In the genomic region with DNA sequence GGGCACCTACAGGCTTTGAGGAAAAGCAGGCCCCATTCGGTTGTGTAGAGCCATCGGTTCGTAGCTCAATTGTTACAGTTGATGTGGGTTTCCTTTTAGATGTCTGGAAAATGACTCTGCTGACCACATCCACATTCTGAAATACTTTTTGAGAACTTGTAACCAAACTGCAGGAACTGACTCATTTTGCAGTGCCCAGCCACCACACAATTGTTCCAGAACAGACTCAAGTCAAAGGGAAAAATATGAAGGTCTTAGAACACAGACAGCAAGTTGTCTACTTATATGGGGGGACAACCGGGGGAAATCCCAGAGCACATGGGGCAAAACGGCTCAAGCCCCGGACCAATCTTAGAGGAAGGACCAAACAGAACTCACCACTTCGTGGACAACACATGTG, we compare ENCODE assay signal across 9 cellular contexts.
DNase-seq lines count a peak whose midpoint lies in the region; ATAC-seq, FAIRE-seq and TF ChIP-seq lines count a peak whose summit lies in the region.
"Had no signal": no experiment of that assay in that cellular context is flagged by ENCODE, and none has a peak within 500 bp of the region (broad histone marks: within the 10 kb centered on the region; RNA-seq: fewer than 3 reads in every experiment).

No MANE protein-coding gene starts in this region.

- peak overlapping the region; percentile 5; the same call in 1 of the 2 replicates for H3K27ac ChIP-seq in SJCRH30
- H3K27ac ChIP-seq: VCaP had no signal

- no peaks in the 10 kb centered on the region for H3K9me3 ChIP-seq in SJCRH30 (replicated peaks)

- TF ChIP-seq CTCF in bronchial epithelial cell (IDR thresholded peaks at IDR 0.05; ENCODE audit: insufficient read depth, low read length, severe bottlenecking), result no peak

- DNase-seq in SJCRH30, result peak in 1 of 2 experiments; percentile 3
- DNase-seq in bronchial epithelial cell (ENCODE audit: low read depth), result peak; percentile 74
- peak; percentile 69 for DNase-seq in skeletal muscle cell (ENCODE audit: low read depth)
- DNase-seq in ecto neural progenitor cell (ENCODE audit: low spot score), result no peak
- no peak for DNase-seq in NCI-H1694 (lab: John Stamatoyannopoulos, UW)
- DNase-seq in NCI-H748 (lab: John Stamatoyannopoulos, UW; ENCODE audit: unreplicated experiment), result no peak

- H3K4me1 ChIP-seq in SJCRH30, result no peaks in the 10 kb centered on the region

- no peaks in the 10 kb centered on the region for H3K27me3 ChIP-seq in SJCRH30
- no peaks in the 10 kb centered on the region for H3K27me3 ChIP-seq in bronchial epithelial cell (ENCODE audit: control insufficient read depth, insufficient read depth, low read length)

- H3K36me3 ChIP-seq in SJCRH30 (no peaks in the 10 kb centered on the region), bronchial epithelial cell (ENCODE audit: control insufficient read depth, insufficient read depth, low read length) (no peaks in the 10 kb centered on the region)

- H3K4me3 ChIP-seq in SJCRH30, result no peak overlapping the region
- no peak overlapping the region for H3K4me3 ChIP-seq in bronchial epithelial cell (ENCODE audit: low read depth, low read length)
- H3K4me3 ChIP-seq in skeletal muscle cell (ENCODE audit: low read depth, low read length), result no peak overlapping the region

- no peak for FAIRE-seq in bronchial epithelial cell (lab: Jason Lieb, UNC)

- ATAC-seq in GM18508 (IDR thresholded peaks at IDR 0.05; ENCODE audit: insufficient read depth, unreplicated experiment), result peak; percentile 41
- ATAC-seq in HG02884 (IDR thresholded peaks at IDR 0.05; ENCODE audit: unreplicated experiment), result peak; percentile 29

Comparison
In these comparisons a context has a peak if more than half of its experiments do, and no peak if none do; other contexts are left out.
1. DNase-seq: peak in bronchial epithelial cell (single experiment) and skeletal muscle cell (single experiment); none in ecto neural progenitor cell (single experiment), NCI-H1694 (single experiment) and NCI-H748 (single experiment).